ENCODE assay signal across 10 cellular contexts in the genomic region with DNA sequence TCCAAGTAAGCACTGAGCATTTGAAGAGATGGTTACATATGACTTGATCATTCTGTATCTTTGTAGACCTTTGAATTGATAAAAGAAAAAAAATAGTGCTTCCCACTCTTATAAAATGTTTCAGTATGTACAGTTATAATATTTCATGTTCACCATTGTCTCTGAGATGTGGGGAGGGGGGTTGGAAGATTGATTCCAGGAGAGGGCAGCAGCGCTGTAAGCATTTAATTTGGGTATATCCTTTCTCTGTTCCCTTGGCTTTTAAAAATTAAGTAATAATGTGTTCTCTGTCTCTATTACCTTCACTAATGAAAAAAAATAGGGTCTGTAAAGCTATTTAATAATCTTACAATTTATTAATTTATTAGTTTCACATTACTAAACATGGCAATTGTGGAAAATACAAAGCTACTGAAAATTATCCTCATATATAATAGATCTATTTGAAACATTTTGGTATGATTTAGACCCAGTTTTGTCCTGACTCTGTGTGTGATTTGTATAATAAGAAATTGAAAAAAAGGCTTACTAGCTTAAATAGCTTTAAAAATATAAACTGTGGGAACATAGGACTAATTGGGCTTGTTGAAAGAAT.
A peak's percentile ranks its signal among the peaks of the same experiment; 100 is the strongest.
DNase-seq lines count a peak whose midpoint lies in the region; ATAC-seq, FAIRE-seq and TF ChIP-seq lines count a peak whose summit lies in the region.
"Had no signal": no experiment of that assay in that cellular context is flagged by ENCODE, and none has a peak within 500 bp of the region (broad histone marks: within the 10 kb centered on the region; RNA-seq: fewer than 3 reads in every experiment).

No MANE protein-coding gene starts in this region.

- H3K27me3 ChIP-seq in H1 (replicated peaks in 1 of 4; ENCODE audit: control insufficient read depth in 3 of 4, extremely low read depth in 1 of 4, insufficient read depth in 3 of 4, low read length in 3 of 4) = no peaks in the 10 kb centered on the region
- H3K27me3 ChIP-seq in smooth muscle cell (ENCODE audit: low read depth) = no peaks in the 10 kb centered on the region

- no peak overlapping the region for H2BK12ac ChIP-seq in H1 (ENCODE audit: low read depth, low read length)

- H2BK15ac ChIP-seq in H1 (ENCODE audit: low read length) = no peak overlapping the region

- H4K91ac ChIP-seq in H1 (replicated peaks; ENCODE audit: insufficient read length, low read length) = no peak overlapping the region

- peaks cover 14% of the 10 kb centered on the region for H3K4me1 Mint-ChIP-seq in activated CD4-positive, alpha-beta T cell treated with anti-CD3 and anti-CD28 coated beads for 36 hours

- no peak overlapping the region for H3K27ac Mint-ChIP-seq in activated CD4-positive, alpha-beta T cell treated with anti-CD3 and anti-CD28 coated beads for 36 hours
- H3K27ac Mint-ChIP-seq: activated T-cell treated with anti-CD3 and anti-CD28 coated beads, Interleukin-2, amount 50 U/mL, for 72 hours had no signal

- no peak overlapping the region for H3K4me3 ChIP-seq in H1 (ENCODE audit: extremely low read depth in 1 of 4, insufficient read depth in 2 of 4, low read depth in 3 of 4, low read length in 4 of 4)
- no peak overlapping the region for H3K4me3 ChIP-seq in smooth muscle cell

- no peaks in the 10 kb centered on the region for H3K27me3 Mint-ChIP-seq in activated CD4-positive, alpha-beta T cell treated with anti-CD3 and anti-CD28 coated beads for 36 hours

- no peak overlapping the region for H2BK120ac ChIP-seq in H1 (replicated peaks; ENCODE audit: low read depth, low read length)

- H3K9ac ChIP-seq in H1 (replicated peaks in 1 of 4; ENCODE audit: extremely low read depth in 1 of 4, low read depth in 3 of 4, low read length in 3 of 4) (no peak overlapping the region), smooth muscle cell (ENCODE audit: low read depth) (no peak overlapping the region)

- H3K4me1 ChIP-seq in H1 (replicated peaks in 1 of 4; ENCODE audit: control insufficient read depth in 3 of 4, insufficient read depth in 4 of 4, low read length in 3 of 4) = peaks cover 2 to 18% (median 9%) of the 10 kb centered on the region in 4 experiments; a peak in 5 of 7 replicates
- peaks cover 31% of the 10 kb centered on the region for H3K4me1 ChIP-seq in smooth muscle cell (ENCODE audit: low read depth)

- H2AFZ ChIP-seq in H1 (ENCODE audit: low read length) (no peak overlapping the region), smooth muscle cell (ENCODE audit: low read depth) (no peak overlapping the region)

- H3K56ac ChIP-seq in H1 (replicated peaks; ENCODE audit: insufficient read length, low read depth, low read length) = no peak overlapping the region

- FAIRE-seq in H1 (lab: Jason Lieb, UNC) = no peak

- H3K9me3 Mint-ChIP-seq in activated CD4-positive, alpha-beta T cell treated with anti-CD3 and anti-CD28 coated beads for 36 hours (ENCODE audit: low read depth) = no peaks in the 10 kb centered on the region
- H3K9me3 Mint-ChIP-seq: activated T-cell treated with anti-CD3 and anti-CD28 coated beads, Interleukin-2, amount 50 U/mL, for 72 hours had no signal

- H3K9me3 ChIP-seq in H1 (ENCODE audit: insufficient read depth in 2 of 2, low read depth in 1 of 2, low read length in 1 of 2) = no peaks in the 10 kb centered on the region
- H3K9me3 ChIP-seq in smooth muscle cell (replicated peaks; ENCODE audit: low read depth) = no peaks in the 10 kb centered on the region

- H4K8ac ChIP-seq in H1 (ENCODE audit: extremely low read depth, insufficient read depth, low read length) = no peak overlapping the region

- TF ChIP-seq RAD21 in H1 (IDR thresholded peaks at IDR 0.05 in 1 of 2, conservative IDR thresholded peaks at IDR 0.05 in 1 of 2; ENCODE audit: low read depth in 2 of 2, low read length in 2 of 2) = peak; percentile 65 to 68

- no peak overlapping the region for H3K14ac ChIP-seq in H1 (ENCODE audit: insufficient read length)

- H3F3A ChIP-seq in smooth muscle cell (ENCODE audit: low read depth) = peaks cover 10% of the 10 kb centered on the region

- TF ChIP-seq EP300 in H1 (IDR thresholded peaks at IDR 0.05; ENCODE audit: borderline replicate concordance in 1 of 2, low read depth in 2 of 2, low read length in 2 of 2) = no peak

- no peak for ATAC-seq in activated CD4-positive, alpha-beta T cell treated with anti-CD3 and anti-CD28 coated beads for 36 hours
- ATAC-seq: activated T-cell treated with anti-CD3 and anti-CD28 coated beads, Interleukin-2, amount 50 U/mL, for 72 hours had no signal

- H3K79me2 ChIP-seq in H1 (ENCODE audit: control insufficient read depth in 1 of 2, insufficient read depth in 2 of 2, low read length in 2 of 2) (no peaks in the 10 kb centered on the region), smooth muscle cell (ENCODE audit: low read depth) (no peaks in the 10 kb centered on the region)

- H3K23me2 ChIP-seq in H1 (ENCODE audit: low read depth, low read length) = no peaks in the 10 kb centered on the region

- H4K20me1 ChIP-seq in H1 (replicated peaks in 1 of 2; ENCODE audit: control insufficient read depth in 1 of 2, insufficient read depth in 2 of 2, low read length in 2 of 2) (no peaks in the 10 kb centered on the region), smooth muscle cell (ENCODE audit: low read depth) (no peaks in the 10 kb centered on the region)

- peak; percentile 26 for DNase-seq in activated CD4-positive, alpha-beta T cell treated with anti-CD3 and anti-CD28 coated beads for 36 hours
- DNase-seq in activated CD4-positive, alpha-beta T cell treated with anti-CD3 and anti-CD28 coated beads for 1 hour = no peak
- DNase-seq in NCI-H2196 treated with DMSO at 0.1 percent for 48 hours (lab: John Stamatoyannopoulos, UW; ENCODE audit: unreplicated experiment) (peak; percentile 17), H1 (ENCODE audit: low read depth in 1 of 2, low spot score in 2 of 2) (no peak), smooth muscle cell (lab: John Stamatoyannopoulos, UW; ENCODE audit: unreplicated experiment) (no peak), HuH-7.5 (ENCODE audit: low spot score) (no peak), amniotic stem cell (lab: John Stamatoyannopoulos, UW) (no peak), NK-92 (lab: John Stamatoyannopoulos, UW; ENCODE audit: unreplicated experiment) (no peak)
- DNase-seq: activated T-cell treated with anti-CD3 and anti-CD28 coated beads, Interleukin-2, amount 50 U/mL, for 72 hours; GDM1 had no signal

- H3K4me2 ChIP-seq in H1 (ENCODE audit: insufficient read depth in 1 of 2, low read depth in 2 of 2, low read length in 2 of 2) (no peak overlapping the region), smooth muscle cell (peak overlapping the region; percentile 72)

- intact Hi-C loops in activated CD4-positive, alpha-beta T cell treated with anti-CD3 and anti-CD28 coated beads for 36 hours (cut with DNase I, micrococcal nuclease) = loop anchor here (5.0 to 10.0 kb wide), 3 partner anchors 389 to 712 kb away; no protein-coding TSS in a partner anchor

- CTCF ChIA-PET in activated CD4-positive, alpha-beta T cell treated with anti-CD3 and anti-CD28 coated beads for 36 hours (lab: Charles Lee) = no interaction called here
- CTCF ChIA-PET in H1 (lab: Charles Lee; ENCODE audit: partially characterized antibody) = interaction anchor here (0.6 to 1.5 kb wide), 4 partner anchors 33 to 713 kb away, joined by 3 to 6 read pairs (median 3); no protein-coding TSS in a partner anchor

- 68% methylated on average over 1 of the region's 1 CpG; no CpG with 5 or more reads in 1 of the 2 experiments for WGBS in H1 (ENCODE audit: extremely low coverage in 1 of 2, insufficient coverage in 1 of 2, insufficient read length in 1 of 2, insufficient replicate concordance in 2 of 2, low coverage in 1 of 2, low lambda C conversion rate in 2 of 2, missing lambda C conversion rate in 1 of 2), 2 experiments
- 91% methylated on average over 1 of the region's 1 CpG for WGBS in smooth muscle cell (ENCODE audit: low lambda C conversion rate)

- H2BK20ac ChIP-seq in H1 (ENCODE audit: low read length) = no peak overlapping the region

- no peak overlapping the region for H4K5ac ChIP-seq in H1 (ENCODE audit: insufficient read length, low read depth, low read length)

- H3K27ac ChIP-seq in H1 (ENCODE audit: low read depth, low read length) (no peak overlapping the region), smooth muscle cell (ENCODE audit: low read depth) (peak overlapping the region; percentile 96)

- TF ChIP-seq POLR2A in H1 (IDR thresholded peaks at IDR 0.05; ENCODE audit: control extremely low read depth in 1 of 2, low read depth in 2 of 2, low read length in 2 of 2) = no peak

- no peak overlapping the region for H2BK5ac ChIP-seq in H1 (ENCODE audit: low read depth, low read length)

- H3K23ac ChIP-seq in H1 (ENCODE audit: insufficient read length) = no peak overlapping the region

- peak in 2 of 3 experiments; percentile 24; a peak in 1 of 4 replicates for TF ChIP-seq CTCF in H1 (IDR thresholded peaks at IDR 0.05; ENCODE audit: control extremely low read depth in 1 of 3, insufficient read depth in 1 of 3, low read depth in 1 of 3, low read length in 3 of 3)
- TF ChIP-seq CTCF in smooth muscle cell (IDR thresholded peaks at IDR 0.05; ENCODE audit: borderline replicate concordance, insufficient read depth, poor library complexity, severe bottlenecking) = peak; percentile 19

- POLR2A ChIA-PET in activated CD4-positive, alpha-beta T cell treated with anti-CD3 and anti-CD28 coated beads for 36 hours (lab: Charles Lee) = no interaction called here
- POLR2A ChIA-PET in H1 (lab: Charles Lee; ENCODE audit: partially characterized antibody) = no interaction called here

- H3K79me1 ChIP-seq in H1 (ENCODE audit: low read depth, low read length) = no peaks in the 10 kb centered on the region

- peaks cover 8% of the 10 kb centered on the region for H3K36me3 Mint-ChIP-seq in activated CD4-positive, alpha-beta T cell treated with anti-CD3 and anti-CD28 coated beads for 36 hours (ENCODE audit: low read depth)

- no peak overlapping the region for H2AK5ac ChIP-seq in H1 (ENCODE audit: low read depth, low read length)

- no peak overlapping the region for H3K4me3 Mint-ChIP-seq in activated CD4-positive, alpha-beta T cell treated with anti-CD3 and anti-CD28 coated beads for 36 hours
- H3K4me3 Mint-ChIP-seq: activated T-cell treated with anti-CD3 and anti-CD28 coated beads, Interleukin-2, amount 50 U/mL, for 72 hours had no signal

- H3K4ac ChIP-seq in H1 (replicated peaks; ENCODE audit: insufficient read length, low read depth, low read length) = no peak overlapping the region

- H3K36me3 ChIP-seq in H1 (ENCODE audit: control insufficient read depth in 2 of 4, insufficient read depth in 4 of 4, low read length in 3 of 4) (no peaks in the 10 kb centered on the region), smooth muscle cell (ENCODE audit: low read depth) (no peaks in the 10 kb centered on the region)

- H3K18ac ChIP-seq in H1 (ENCODE audit: extremely low read depth, low read length) = no peak overlapping the region

TF ChIP-seq in H1, 55 proteins besides CTCF, POLR2A, EP300 and RAD21 (continues in another document):
- TF ChIP-seq TBP (IDR thresholded peaks at IDR 0.05; ENCODE audit: low read depth, low read length) (no peak), TAF7 (optimal IDR thresholded peaks at IDR 0.05; ENCODE audit: borderline replicate concordance, low read depth, low read length) (no peak), POLR2AphosphoS5 (IDR thresholded peaks at IDR 0.05; ENCODE audit: low read depth, low read length) (no peak), SIX5 (IDR thresholded peaks at IDR 0.05; ENCODE audit: low read depth, low read length) (no peak), MAFK (IDR thresholded peaks at IDR 0.05; ENCODE audit: low read depth, low read length) (no peak), BRCA1 (IDR thresholded peaks at IDR 0.05; ENCODE audit: low read depth, low read length) (no peak)

Comparison
In these comparisons a context has a peak if more than half of its experiments do, and no peak if none do; other contexts are left out.
1. DNase-seq: peak in activated CD4-positive, alpha-beta T cell treated with anti-CD3 and anti-CD28 coated beads for 36 hours (single experiment) and NCI-H2196 treated with DMSO at 0.1 percent for 48 hours (single experiment); none in activated CD4-positive, alpha-beta T cell treated with anti-CD3 and anti-CD28 coated beads for 1 hour (single experiment), H1 (0 of 2), smooth muscle cell (single experiment), HuH-7.5 (single experiment), amniotic stem cell (single experiment) and NK-92 (single experiment).